1 cellular context compared by ENCODE assay signal in genomic region chr4:185270037-185270436, GRCh38.
TF ChIP-seq lines count a peak whose summit lies in the region.

No MANE protein-coding gene starts in this region.

TF ChIP-seq in GM23338, 12 proteins besides CTCF, POLR2A, EP300 and RAD21 (continued from another document):
- TF ChIP-seq ZNF462 (CRISPR knock-in tag; IDR thresholded peaks at IDR 0.05) (no peak), ETS1 (IDR thresholded peaks at IDR 0.05) (no peak), JUNB (IDR thresholded peaks at IDR 0.05; ENCODE audit: unreplicated experiment) (no peak), ZNF114 (CRISPR knock-in tag; IDR thresholded peaks at IDR 0.05) (no peak), POLR2AphosphoS5 (IDR thresholded peaks at IDR 0.05; ENCODE audit: low read depth) (no peak), EZH2 (IDR thresholded peaks at IDR 0.05; ENCODE audit: low read depth, unreplicated experiment) (no peak)
